8 cellular contexts compared by ENCODE assay signal in genomic region chr15:85858586-85859375, GRCh38.
DNase-seq lines count a peak whose midpoint lies in the region; ATAC-seq and TF ChIP-seq lines count a peak whose summit lies in the region.

No MANE protein-coding gene starts in this region.

- peak; percentile 55 to 88 (median 85) for TF ChIP-seq CTCF in right lobe of liver (IDR thresholded peaks at IDR 0.05)

- no peak overlapping the region for H3K27ac Mint-ChIP-seq in activated CD4-positive, alpha-beta T cell treated with anti-CD3 and anti-CD28 coated beads, Interleukin-2, amount 10 ng/mL, durations not matched to agents 7 days and 5 days

- H3K36me3 Mint-ChIP-seq in activated CD4-positive, alpha-beta T cell treated with anti-CD3 and anti-CD28 coated beads, Interleukin-2, amount 10 ng/mL, durations not matched to agents 7 days and 5 days (ENCODE audit: low read depth): no peaks in the 10 kb centered on the region

- no peaks in the 10 kb centered on the region for H3K9me3 ChIP-seq in right lobe of liver

- ATAC-seq in GM19023 (IDR thresholded peaks at IDR 0.05; ENCODE audit: unreplicated experiment) (peak; percentile 94), HG03139 (IDR thresholded peaks at IDR 0.05; ENCODE audit: unreplicated experiment) (peak; percentile 88), right lobe of liver (peak; percentile 90 to 94 (median 94))

- no peaks in the 10 kb centered on the region for H3K36me3 ChIP-seq in right lobe of liver

- no peaks in the 10 kb centered on the region for H3K27me3 ChIP-seq in right lobe of liver

- no peak overlapping the region for H3K27ac ChIP-seq in right lobe of liver

- no peaks in the 10 kb centered on the region for H3K9me3 Mint-ChIP-seq in activated CD4-positive, alpha-beta T cell treated with anti-CD3 and anti-CD28 coated beads, Interleukin-2, amount 10 ng/mL, durations not matched to agents 7 days and 5 days

- POLR2A ChIA-PET in activated CD4-positive, alpha-beta T cell treated with anti-CD3 and anti-CD28 coated beads, Interleukin-2, amount 10 ng/mL, durations not matched to agents 7 days and 5 days (lab: Charles Lee): no interaction called here

- peaks cover 25% of the 10 kb centered on the region for H3K27me3 Mint-ChIP-seq in activated CD4-positive, alpha-beta T cell treated with anti-CD3 and anti-CD28 coated beads, Interleukin-2, amount 10 ng/mL, durations not matched to agents 7 days and 5 days

- TF ChIP-seq POLR2A in right lobe of liver (IDR thresholded peaks at IDR 0.05): no peak

- H3K4me1 ChIP-seq in right lobe of liver: no peaks in the 10 kb centered on the region

- no peak overlapping the region for H3K4me3 Mint-ChIP-seq in activated CD4-positive, alpha-beta T cell treated with anti-CD3 and anti-CD28 coated beads, Interleukin-2, amount 10 ng/mL, durations not matched to agents 7 days and 5 days

- CTCF ChIA-PET in activated CD4-positive, alpha-beta T cell treated with anti-CD3 and anti-CD28 coated beads, Interleukin-2, amount 10 ng/mL, durations not matched to agents 7 days and 5 days (lab: Charles Lee): interaction anchor here (0.6 to 1.1 kb wide), 5 partner anchors 15 to 211 kb away, joined by 3 to 5 read pairs (median 3); no protein-coding TSS in a partner anchor

- H3K4me1 Mint-ChIP-seq in activated CD4-positive, alpha-beta T cell treated with anti-CD3 and anti-CD28 coated beads, Interleukin-2, amount 10 ng/mL, durations not matched to agents 7 days and 5 days: peaks cover 11% of the 10 kb centered on the region

- WGBS in right lobe of liver (ENCODE audit: insufficient coverage, low coverage, low lambda C conversion rate, missing lambda C conversion rate): 6% methylated on average over 4 of the region's 19 CpGs

- intact Hi-C loops in right lobe of liver (cut with DNase I): no loop called here

- DNase-seq in Ammon's horn (ENCODE audit: low spot score): peak; percentile 76
- peak; percentile 55 for DNase-seq in NCI-H226
- DNase-seq in activated CD4-positive, alpha-beta T cell treated with anti-CD3 and anti-CD28 coated beads, Interleukin-2, amount 10 ng/mL, durations not matched to agents 7 days and 5 days: peak; percentile 83
- DNase-seq in dedifferentiated amniotic fluid mesenchymal stem cell (ENCODE audit: extremely low spot score): peak; percentile 26
- peak; percentile 65 to 73 (median 70) for DNase-seq in right lobe of liver
- peak; percentile 56 to 80 (median 58) for DNase-seq in stimulated activated CD4-positive, alpha-beta T cell treated with anti-CD3 and anti-CD28 coated beads, TNF-alpha, amount 100 ng/mL, for 48 hours (ENCODE audit: low read depth in 3 of 3)

- H3K4me3 ChIP-seq in right lobe of liver: no peak overlapping the region

Comparison
In these comparisons a context has a peak if more than half of its experiments do, and no peak if none do; other contexts are left out.
1. DNase-seq: peak in every context shown above with its lines; median percentile 83 in activated CD4-positive, alpha-beta T cell treated with anti-CD3 and anti-CD28 coated beads, Interleukin-2, amount 10 ng/mL, durations not matched to agents 7 days and 5 days; 76 in Ammon's horn; 70 in right lobe of liver; 58 in stimulated activated CD4-positive, alpha-beta T cell treated with anti-CD3 and anti-CD28 coated beads, TNF-alpha, amount 100 ng/mL, for 48 hours; 55 in NCI-H226; 26 in dedifferentiated amniotic fluid mesenchymal stem cell.